Comparison of ENCODE assay signal across 1 cellular context in genomic region chr2:37918742-37919186, GRCh38.
TF ChIP-seq lines count a peak whose summit lies in the region.

No MANE protein-coding gene starts in this region.

TF ChIP-seq in HepG2, 621 proteins besides CTCF, POLR2A, EP300 and RAD21 (continued from another document and continues in another):
- no peak for TF ChIP-seq KIAA2018 (CRISPR knock-in tag; IDR thresholded peaks at IDR 0.05; ENCODE audit: borderline replicate concordance)
- TF ChIP-seq STAG1 (CRISPR knock-in tag; IDR thresholded peaks at IDR 0.05): 0 out of 2 replicates have a peak, but pooled peaks have one; percentile 14
- no peak for TF ChIP-seq ZNF576 (CRISPR knock-in tag; IDR thresholded peaks at IDR 0.05)
- TF ChIP-seq ZNF747 (CRISPR knock-in tag; IDR thresholded peaks at IDR 0.05; ENCODE audit: borderline replicate concordance): no peak; the same call in 1 of the 2 replicates
- TF ChIP-seq REPIN1 (CRISPR knock-in tag; IDR thresholded peaks at IDR 0.05; ENCODE audit: borderline replicate concordance, low read depth): peak; percentile 82; the same call in 1 of the 2 replicates
- TF ChIP-seq MED8 (CRISPR knock-in tag; IDR thresholded peaks at IDR 0.05; ENCODE audit: insufficient replicate concordance): peak; percentile 86
- TF ChIP-seq PRDM15 (CRISPR knock-in tag; IDR thresholded peaks at IDR 0.05): no peak
- TF ChIP-seq ZNF224 (CRISPR knock-in tag; IDR thresholded peaks at IDR 0.05): no peak
- peak; percentile 40; the same call in 1 of the 2 replicates for TF ChIP-seq SMC3 (IDR thresholded peaks at IDR 0.05; ENCODE audit: low read length)
- TF ChIP-seq TOPORS (CRISPR knock-in tag; IDR thresholded peaks at IDR 0.05): no peak
- TF ChIP-seq CCDC6 (CRISPR knock-in tag; IDR thresholded peaks at IDR 0.05): peak; percentile 82
- TF ChIP-seq ZNF883 (CRISPR knock-in tag; IDR thresholded peaks at IDR 0.05; ENCODE audit: not compliant biosample characterization): no peak
- TF ChIP-seq ARNT (IDR thresholded peaks at IDR 0.05): no peak
- no peak for TF ChIP-seq IKZF1 (IDR thresholded peaks at IDR 0.05)
- TF ChIP-seq KLF11 (CRISPR knock-in tag; IDR thresholded peaks at IDR 0.05): peak; percentile 69; the same call in 1 of the 2 replicates
- peak; percentile 91 for TF ChIP-seq ELF4 (CRISPR knock-in tag; IDR thresholded peaks at IDR 0.05; ENCODE audit: borderline replicate concordance)
- no peak for TF ChIP-seq ATM (IDR thresholded peaks at IDR 0.05; ENCODE audit: borderline replicate concordance)
- TF ChIP-seq ZNF12 (CRISPR knock-in tag; IDR thresholded peaks at IDR 0.05): peak; percentile 88; the same call in 1 of the 2 replicates
- peak; percentile 44; the same call in 1 of the 2 replicates for TF ChIP-seq DRAP1 (CRISPR knock-in tag; IDR thresholded peaks at IDR 0.05)
- TF ChIP-seq NCOA5 (CRISPR knock-in tag; IDR thresholded peaks at IDR 0.05): no peak
- peak; percentile 99 for TF ChIP-seq RXRB (CRISPR knock-in tag; IDR thresholded peaks at IDR 0.05; ENCODE audit: borderline replicate concordance)
- no peak for TF ChIP-seq ZEB1 (IDR thresholded peaks at IDR 0.05; ENCODE audit: insufficient replicate concordance, low read depth)
- TF ChIP-seq AKNA (CRISPR knock-in tag; IDR thresholded peaks at IDR 0.05; ENCODE audit: borderline replicate concordance): no peak
- TF ChIP-seq SMYD3 (CRISPR knock-in tag; IDR thresholded peaks at IDR 0.05): peak; percentile 83; the same call in 1 of the 2 replicates
- TF ChIP-seq ZNF770 (CRISPR knock-in tag; IDR thresholded peaks at IDR 0.05): peak; percentile 56; the same call in 1 of the 2 replicates
- TF ChIP-seq ASH2L (IDR thresholded peaks at IDR 0.05; ENCODE audit: insufficient read length, low read depth, low read length): peak; percentile 97
- TF ChIP-seq POGK (CRISPR knock-in tag; conservative IDR thresholded peaks at IDR 0.05): peak; percentile 85
- no peak for TF ChIP-seq ZNF510 (CRISPR knock-in tag; IDR thresholded peaks at IDR 0.05; ENCODE audit: low read depth)
- TF ChIP-seq MAFF (IDR thresholded peaks at IDR 0.05; ENCODE audit: low read depth, low read length): peak; percentile 23; the same call in 1 of the 2 replicates
- peak; percentile 88 for TF ChIP-seq GFI1 (CRISPR knock-in tag; IDR thresholded peaks at IDR 0.05; ENCODE audit: borderline replicate concordance)
- peak; percentile 64; the same call in 1 of the 2 replicates for TF ChIP-seq TFDP2 (CRISPR knock-in tag; IDR thresholded peaks at IDR 0.05)
- TF ChIP-seq CREB3 (CRISPR knock-in tag; IDR thresholded peaks at IDR 0.05): no peak
